Comparison of ENCODE assay signal across 29 cellular contexts in the genomic region with DNA sequence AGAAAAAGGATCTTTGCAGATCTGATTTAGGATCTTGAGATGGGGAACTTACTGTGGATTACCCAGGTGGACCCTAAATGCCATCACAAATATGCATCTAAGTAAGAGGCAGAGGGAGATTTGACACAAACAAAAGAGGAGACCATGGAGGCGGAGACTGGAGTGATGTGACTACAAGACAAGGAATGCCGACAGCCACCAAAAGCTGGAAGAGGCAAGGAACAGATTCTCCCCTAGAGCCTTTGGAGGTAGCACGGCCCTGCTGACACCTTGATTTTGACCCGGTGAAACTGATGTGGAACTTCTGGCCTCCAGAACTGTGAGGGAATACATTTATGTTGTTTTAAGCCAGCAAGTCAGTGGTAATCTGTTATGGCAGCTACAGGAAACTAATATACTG. TPM values are rescaled to one million over a fixed set of nuclear protein-coding genes. Genes with fewer than 3 reads are reported as not detected.
DNase-seq lines count a peak whose midpoint lies in the region; ATAC-seq and TF ChIP-seq lines count a peak whose summit lies in the region.
"Had no signal": no experiment of that assay in that cellular context is flagged by ENCODE, and none has a peak within 500 bp of the region (broad histone marks: within the 10 kb centered on the region; RNA-seq: fewer than 3 reads in every experiment).

No MANE protein-coding gene starts in this region.

- TF ChIP-seq CTCF in CD4-positive, alpha-beta T cell (IDR thresholded peaks at IDR 0.05) = no peak

- no peaks in the 10 kb centered on the region for H3K4me1 Mint-ChIP-seq in CD4-positive, alpha-beta T cell (ENCODE audit: low read depth)
- peaks cover 37% of the 10 kb centered on the region for H3K4me1 Mint-ChIP-seq in activated T-helper 17 cell treated with anti-CD3 and anti-CD28 coated beads, Interleukin-2, amount 50 U/mL, for 72 hours
- peaks cover 44 to 90% (median 84%) of the 10 kb centered on the region in 4 donors for H3K4me1 Mint-ChIP-seq in naive thymus-derived CD8-positive, alpha-beta T cell

- no peak overlapping the region for H3K27ac ChIP-seq in CD4-positive, alpha-beta T cell (ENCODE audit: low read depth, low read length)
- H3K27ac ChIP-seq: epithelial cell of prostate, thoracic aorta, vagina had no signal

- no peak for ATAC-seq in CD4-positive, alpha-beta T cell (ENCODE audit: poor library complexity)
- no peak for ATAC-seq in activated T-helper 17 cell treated with anti-CD3 and anti-CD28 coated beads, Interleukin-2, amount 50 U/mL, for 72 hours (replicated peaks)
- ATAC-seq in naive thymus-derived CD8-positive, alpha-beta T cell = no peak
- no peak for ATAC-seq in HG03457 (IDR thresholded peaks at IDR 0.05; ENCODE audit: unreplicated experiment)
- ATAC-seq: left colon had no signal

- CTCF ChIA-PET in CD4-positive, alpha-beta T cell (lab: Charles Lee) = no interaction called here

- POLR2A ChIA-PET in CD4-positive, alpha-beta T cell (lab: Charles Lee) = interaction anchor here (0.8 to 1.8 kb wide), 8 partner anchors 8 to 324 kb away, joined by 3 to 10 read pairs (median 5); no protein-coding TSS in a partner anchor
- POLR2A ChIA-PET in naive thymus-derived CD8-positive, alpha-beta T cell (lab: Charles Lee) = interaction anchor here (1.1 to 2.3 kb wide), 6 partner anchors 8 to 38 kb away, joined by 3 to 10 read pairs (median 6); no protein-coding TSS in a partner anchor

- no peaks in the 10 kb centered on the region for H3K9me3 Mint-ChIP-seq in CD4-positive, alpha-beta T cell
- H3K9me3 Mint-ChIP-seq in activated T-helper 17 cell treated with anti-CD3 and anti-CD28 coated beads, Interleukin-2, amount 50 U/mL, for 72 hours = no peaks in the 10 kb centered on the region
- peaks cover 0 to 9% (median 4%) of the 10 kb centered on the region in 9 donors for H3K9me3 Mint-ChIP-seq in naive thymus-derived CD8-positive, alpha-beta T cell
- H3K9me3 Mint-ChIP-seq: memory B cell had no signal

- no peaks in the 10 kb centered on the region for H3K36me3 Mint-ChIP-seq in CD4-positive, alpha-beta T cell (ENCODE audit: low read depth)
- no peaks in the 10 kb centered on the region for H3K36me3 Mint-ChIP-seq in activated T-helper 17 cell treated with anti-CD3 and anti-CD28 coated beads, Interleukin-2, amount 50 U/mL, for 72 hours (ENCODE audit: low read depth)
- H3K36me3 Mint-ChIP-seq in naive thymus-derived CD8-positive, alpha-beta T cell = peaks cover 0 to 7% (median 0%) of the 10 kb centered on the region in 3 donors
- H3K36me3 Mint-ChIP-seq: memory B cell had no signal

- no peaks in the 10 kb centered on the region for H3K27me3 ChIP-seq in CD4-positive, alpha-beta T cell (ENCODE audit: control insufficient read depth, insufficient read depth, low read length)
- H3K27me3 ChIP-seq: MG63, vagina had no signal

- H3K9me3 ChIP-seq in CD4-positive, alpha-beta T cell (ENCODE audit: control insufficient read depth, low read length) = peaks cover 4% of the 10 kb centered on the region
- H3K9me3 ChIP-seq: MG63, thoracic aorta, vagina had no signal

- H3K4me3 Mint-ChIP-seq in CD4-positive, alpha-beta T cell = peak overlapping the region; percentile 78
- peak overlapping the region; percentile 61 for H3K4me3 Mint-ChIP-seq in activated T-helper 17 cell treated with anti-CD3 and anti-CD28 coated beads, Interleukin-2, amount 50 U/mL, for 72 hours
- H3K4me3 Mint-ChIP-seq in naive thymus-derived CD8-positive, alpha-beta T cell = peak overlapping the region; percentile 67 to 84 (median 82)
- H3K4me3 Mint-ChIP-seq: memory B cell had no signal

- H3K27me3 Mint-ChIP-seq in CD4-positive, alpha-beta T cell = no peaks in the 10 kb centered on the region
- no peaks in the 10 kb centered on the region for H3K27me3 Mint-ChIP-seq in activated T-helper 17 cell treated with anti-CD3 and anti-CD28 coated beads, Interleukin-2, amount 50 U/mL, for 72 hours
- H3K27me3 Mint-ChIP-seq in naive thymus-derived CD8-positive, alpha-beta T cell = no peaks in the 10 kb centered on the region

- no peak overlapping the region for H3K27ac Mint-ChIP-seq in CD4-positive, alpha-beta T cell
- H3K27ac Mint-ChIP-seq in activated T-helper 17 cell treated with anti-CD3 and anti-CD28 coated beads, Interleukin-2, amount 50 U/mL, for 72 hours = no peak overlapping the region
- peak overlapping the region; percentile 93 to 97 (median 95) for H3K27ac Mint-ChIP-seq in naive thymus-derived CD8-positive, alpha-beta T cell
- H3K27ac Mint-ChIP-seq: memory B cell had no signal

- intact Hi-C loops in CD4-positive, alpha-beta T cell (cut with DNase I, micrococcal nuclease) = no loop called here

- DNase-seq in CD4-positive, alpha-beta T cell = no peak
- peak; percentile 12 for DNase-seq in ELF-1 (ENCODE audit: low read depth, low spot score)
- no peak for DNase-seq in naive thymus-derived CD8-positive, alpha-beta T cell
- no peak for DNase-seq in stimulated activated CD4-positive, alpha-beta T cell treated with anti-CD3 and anti-CD28 coated beads, Interleukin-1b, Interleukin-23, amount 100 ng/mL, for 48 hours
- no peak for DNase-seq in NCI-H1694 (lab: John Stamatoyannopoulos, UW)
- DNase-seq: activated CD4-positive, alpha-beta T cell treated with anti-CD3 and anti-CD28 coated beads for 1 hour; activated T-cell treated with anti-CD3 and anti-CD28 coated beads, Interleukin-2, amount 50 U/mL, for 48 hours; cerebellar nuclear complex; DMS153; IMR-90; left colon; MG63; NCI-H1436; NCI-H2171; NCI-H524 treated with DMSO at 0.1 percent for 48 hours; NK-92 treated with Interleukin-12 subunit alpha and Interleukin-12 subunit beta, amount 100 ng/mL, for 24 hours; occipital lobe; SIG-M5; small intestine; stimulated activated CD4-positive, alpha-beta T cell treated with anti-CD3 and anti-CD28 coated beads, Interleukin-4, amount 100 ng/mL, for 1 hour; stimulated activated naive CD4-positive, alpha-beta T cell treated with Interleukin-2 at 50 U/mL for 16 hours had no signal

RNA-seq across cellular contexts. Expression of a gene that starts 44.0 kb away (rescaled TPM):
- under 1 TPM in 1 of 2 experiments, not detected in 1; 0.28 TPM for total RNA-seq in CD4-positive, alpha-beta T cell
- not detected for total RNA-seq in activated T-helper 17 cell treated with anti-CD3 and anti-CD28 coated beads, Interleukin-2, amount 50 U/mL, for 72 hours
- total RNA-seq in naive thymus-derived CD8-positive, alpha-beta T cell = under 1 TPM in 1 of 2 experiments, not detected in 1; 0.14 TPM
- polyA plus RNA-seq in naive thymus-derived CD8-positive, alpha-beta T cell = under 1 TPM in 1 of 3 donors, not detected in 2; 0.09 TPM
- total RNA-seq: activated naive CD4-positive, alpha-beta T cell treated with anti-CD3 and anti-CD28 coated beads, Interleukin-2, amount 50 U/mL, for 72 hours; myocyte had no signal

Comparison
In these comparisons a context has a peak if more than half of its experiments do, and no peak if none do; other contexts are left out.
1. H3K27ac Mint-ChIP-seq: peak in naive thymus-derived CD8-positive, alpha-beta T cell (10 of 10); none in CD4-positive, alpha-beta T cell (single experiment) and activated T-helper 17 cell treated with anti-CD3 and anti-CD28 coated beads, Interleukin-2, amount 50 U/mL, for 72 hours (single experiment).
2. Peak in every context shown above with its lines, with median percentiles within 50 percentile points of each other: H3K4me3 Mint-ChIP-seq.